8 cellular contexts compared by ENCODE assay signal in genomic region chr19:1172353-1173159, GRCh38. TPM values are rescaled to one million over a fixed set of nuclear protein-coding genes. Genes with fewer than 3 reads are reported as not detected.
DNase-seq lines count a peak whose midpoint lies in the region; ATAC-seq, FAIRE-seq and TF ChIP-seq lines count a peak whose summit lies in the region.

No MANE protein-coding gene starts in this region.

- DNase-seq in GM12892 (ENCODE audit: insufficient read length) (no peak), RWPE1 (ENCODE audit: low spot score) (no peak), medulla oblongata (ENCODE audit: extremely low spot score) (peak; percentile 51), upper lobe of left lung (peak; percentile 74 to 77), NCI-H510A (lab: John Stamatoyannopoulos, UW) (no peak)
- no peak for DNase-seq in effector memory CD4-positive, alpha-beta T cell

- peaks cover 2% of the 10 kb centered on the region for H3K36me3 ChIP-seq in effector memory CD4-positive, alpha-beta T cell (ENCODE audit: control insufficient read depth, insufficient read depth, low read length)
- peaks cover 0 to 6% (median 2%) of the 10 kb centered on the region in 4 donors for H3K36me3 ChIP-seq in upper lobe of left lung

- TF ChIP-seq POLR2A in GM12892 (IDR thresholded peaks at IDR 0.05; ENCODE audit: low read depth, low read length) (no peak), upper lobe of left lung (IDR thresholded peaks at IDR 0.05) (peak in 2 of 4 donors; percentile 5 to 17), GM18505 (IDR thresholded peaks at IDR 0.05; ENCODE audit: borderline replicate concordance, extremely low read depth, insufficient read depth, insufficient read length) (no peak)

- H3K27ac ChIP-seq in RWPE1 (peak overlapping the region; percentile 100), upper lobe of left lung (peak overlapping the region; percentile 98 to 99 (median 98))
- H3K27ac ChIP-seq in effector memory CD4-positive, alpha-beta T cell (ENCODE audit: insufficient read depth, low read length, poor library complexity, severe bottlenecking): peak overlapping the region; percentile 76

- TF ChIP-seq EP300 in upper lobe of left lung (IDR thresholded peaks at IDR 0.05): peak in 2 of 4 donors; percentile 35 to 74

- CTCF ChIA-PET in RWPE1 (lab: Yijun Ruan, JAX): interaction anchor here (0.5 to 1.4 kb wide), 2 partner anchors 59 to 878 kb away, joined by 3 to 8 read pairs; no protein-coding TSS in a partner anchor

- TF ChIP-seq CTCF in RWPE1 (conservative IDR thresholded peaks at IDR 0.05; ENCODE audit: low read depth) (no peak), upper lobe of left lung (IDR thresholded peaks at IDR 0.05) (no peak)

- ATAC-seq in upper lobe of left lung (ENCODE audit: low FRiP score in 2 of 2) (peak in 1 of 2 donors; percentile 55), GM18505 (IDR thresholded peaks at IDR 0.05; ENCODE audit: unreplicated experiment) (no peak), HG03175 (IDR thresholded peaks at IDR 0.05; ENCODE audit: unreplicated experiment) (no peak)

- no peaks in the 10 kb centered on the region for H3K9me3 ChIP-seq in effector memory CD4-positive, alpha-beta T cell (ENCODE audit: control insufficient read depth, low read length)
- no peaks in the 10 kb centered on the region for H3K9me3 ChIP-seq in upper lobe of left lung

- peak overlapping the region; percentile 91 for H3K4me3 ChIP-seq in effector memory CD4-positive, alpha-beta T cell (ENCODE audit: insufficient read depth, low read depth, low read length, poor library complexity, severe bottlenecking)
- peak overlapping the region; percentile 81 to 97 (median 94) for H3K4me3 ChIP-seq in upper lobe of left lung

- WGBS in upper lobe of left lung, 2 donors: 10 to 15% methylated on average over 11 to 33 of the region's 36 CpGs

- FAIRE-seq in GM12892 (lab: Jason Lieb, UNC): peak; percentile 14

- H3K4me1 ChIP-seq in effector memory CD4-positive, alpha-beta T cell (ENCODE audit: control insufficient read depth, insufficient read depth, low read length, poor library complexity, severe bottlenecking): peaks cover 17% of the 10 kb centered on the region
- H3K4me1 ChIP-seq in upper lobe of left lung: peaks cover 44 to 66% (median 55%) of the 10 kb centered on the region in 4 donors

- POLR2A ChIA-PET in RWPE1 (lab: Yijun Ruan, JAX; ENCODE audit: low non-redundant PET): interaction anchor here (0.6 to 0.7 kb wide), 4 partner anchors 9 to 228 kb away, joined by 4 to 17 read pairs (median 6); no protein-coding TSS in a partner anchor

- H3K27me3 ChIP-seq in effector memory CD4-positive, alpha-beta T cell (replicated peaks; ENCODE audit: control insufficient read depth, insufficient read depth, low read length, poor library complexity, severe bottlenecking): no peaks in the 10 kb centered on the region
- no peaks in the 10 kb centered on the region for H3K27me3 ChIP-seq in upper lobe of left lung

RNA-seq across cellular contexts. Expression of gene SBNO2, which starts 1.5 kb away (rescaled TPM):
- 6.4 TPM for polyA plus RNA-seq in GM12892 (2012; ENCODE audit: missing spikeins)
- 100 to 1,000 TPM in 4 of 6 donors, 10 to 100 TPM in 2; 44.8 to 159 (median 106) TPM for total RNA-seq in upper lobe of left lung

RNA-seq across cellular contexts. Expression of gene STK11, which starts 33.0 kb away (rescaled TPM):
- polyA plus RNA-seq in GM12892 (2012; ENCODE audit: missing spikeins): 13.8 TPM
- total RNA-seq in upper lobe of left lung: 100 to 1,000 TPM in 1 of 6 donors, 10 to 100 TPM in 5; 50.2 to 168 (median 63.2) TPM

Comparison
In these comparisons a context has a peak if more than half of its experiments do, and no peak if none do; other contexts are left out.
1. DNase-seq: peak in medulla oblongata (single experiment) and upper lobe of left lung (2 of 2); none in GM12892 (single experiment), RWPE1 (single experiment), effector memory CD4-positive, alpha-beta T cell (0 of 3) and NCI-H510A (single experiment).
2. Peak in every context shown above with its lines, with median percentiles within 50 percentile points of each other: H3K27ac ChIP-seq.